8 cellular contexts compared by ENCODE assay signal in the genomic region with DNA sequence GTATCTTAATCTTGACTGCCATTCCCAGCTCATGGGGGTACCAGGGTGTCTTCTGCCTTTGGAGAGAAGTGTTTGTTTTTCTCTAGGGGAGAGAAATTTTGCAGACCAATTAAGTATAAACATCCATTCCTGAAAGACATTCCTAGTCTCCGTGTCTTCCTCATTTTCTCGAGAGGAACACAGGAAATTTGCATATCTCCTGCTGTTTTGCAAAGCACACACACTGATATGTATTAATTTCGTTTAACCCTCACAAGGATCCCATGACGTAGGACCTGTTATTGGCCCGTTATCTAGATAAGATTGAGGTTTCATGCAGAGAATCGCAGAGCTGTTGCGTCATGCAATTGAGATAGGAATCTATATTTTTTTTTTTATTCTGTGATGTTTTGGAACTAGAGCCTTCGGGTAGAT. TPM values are rescaled to one million over a fixed set of nuclear protein-coding genes. Genes with fewer than 3 reads are reported as not detected.
DNase-seq lines count a peak whose midpoint lies in the region; ATAC-seq and TF ChIP-seq lines count a peak whose summit lies in the region.

No MANE protein-coding gene starts in this region.

- no peaks in the 10 kb centered on the region for H3K9me2 ChIP-seq in PC-9 (ENCODE audit: insufficient read depth)

- H3K4me1 ChIP-seq in PC-9 (replicated peaks; ENCODE audit: insufficient read depth) (peaks cover 13% of the 10 kb centered on the region), mucosa of stomach (ENCODE audit: control insufficient read depth, insufficient read depth, low read length) (peaks cover 25% of the 10 kb centered on the region)

- peak overlapping the region; percentile 93 for H3K9ac ChIP-seq in mucosa of stomach (ENCODE audit: low read length)

- DNase-seq in activated CD4-positive, CD25-positive, alpha-beta regulatory T cell (lab: John Stamatoyannopoulos, UW), result no peak
- DNase-seq in PC-9, result no peak
- peak in 1 of 2 donors; percentile 29 for DNase-seq in central memory CD8-positive, alpha-beta T cell (ENCODE audit: low spot score in 2 of 2)
- no peak for DNase-seq in MV-4-11 (lab: John Stamatoyannopoulos, UW)

- H3K27ac Mint-ChIP-seq in central memory CD8-positive, alpha-beta T cell (ENCODE audit: low read depth), result peak overlapping the region; percentile 94

- H3F3A ChIP-seq in PC-9 (ENCODE audit: insufficient read depth, low read depth), result peaks cover 5% of the 10 kb centered on the region; the same call in 1 of the 2 replicates

- peak overlapping the region; percentile 89 for H3K4me3 Mint-ChIP-seq in central memory CD8-positive, alpha-beta T cell

- H3K27me3 ChIP-seq in PC-9 (ENCODE audit: insufficient read depth, low read depth) (no peaks in the 10 kb centered on the region), mucosa of stomach (ENCODE audit: control insufficient read depth, insufficient read depth, low read length) (no peaks in the 10 kb centered on the region)

- H3K4me3 ChIP-seq in PC-9 (peak overlapping the region; percentile 89), mucosa of stomach (ENCODE audit: low read length) (peak overlapping the region; percentile 93)

- H3K36me3 Mint-ChIP-seq in central memory CD8-positive, alpha-beta T cell (ENCODE audit: insufficient read depth), result peaks cover 53% of the 10 kb centered on the region

- H3K9me3 ChIP-seq in PC-9 (ENCODE audit: insufficient read depth, low read depth) (no peaks in the 10 kb centered on the region), mucosa of stomach (ENCODE audit: control insufficient read depth, low read length) (no peaks in the 10 kb centered on the region)

- peaks cover 23% of the 10 kb centered on the region for H3K79me2 ChIP-seq in PC-9 (ENCODE audit: low read depth)

- peak overlapping the region; percentile 97 for H2AFZ ChIP-seq in PC-9

- intact Hi-C loops in PC-9 (cut with micrococcal nuclease; ENCODE audit: unreplicated experiment), result loop anchor here (1.0 kb wide), 2 partner anchors 14 to 36 kb away; partner anchors contain the start of gene POR

- H3K27me3 Mint-ChIP-seq in central memory CD8-positive, alpha-beta T cell, result no peaks in the 10 kb centered on the region

- POLR2A ChIA-PET in PC-9 (lab: Charles Lee; ENCODE audit: unreplicated experiment), result interaction anchor here (0.7 kb wide), 1 partner anchor 37 kb away, joined by 3 read pairs; no protein-coding TSS in a partner anchor

- peaks cover 32% of the 10 kb centered on the region for H3K4me1 Mint-ChIP-seq in central memory CD8-positive, alpha-beta T cell

- no peaks in the 10 kb centered on the region for H4K20me1 ChIP-seq in PC-9 (ENCODE audit: insufficient read depth)

- TF ChIP-seq CTCF in PC-9 (conservative IDR thresholded peaks at IDR 0.05), result no peak

- no peaks in the 10 kb centered on the region for H3K9me3 Mint-ChIP-seq in central memory CD8-positive, alpha-beta T cell

- peak; percentile 42 to 48 for ATAC-seq in activated CD4-positive, CD25-positive, alpha-beta regulatory T cell treated with anti-CD3 and anti-CD28 coated beads, Interleukin-2, amount 50 U/mL, for 24 hours
- ATAC-seq in central memory CD8-positive, alpha-beta T cell (replicated peaks; ENCODE audit: extremely low read depth, poor library complexity, severe bottlenecking), result peak; percentile 41
- ATAC-seq in HG02840 (IDR thresholded peaks at IDR 0.05; ENCODE audit: low FRiP score, unreplicated experiment), result no peak
- no peak for ATAC-seq in GM18907 (IDR thresholded peaks at IDR 0.05; ENCODE audit: unreplicated experiment)

- H3K4me2 ChIP-seq in PC-9, result peak overlapping the region; percentile 83

- TSS peak; percentile 57 for BruUV-seq in PC-9 (replicated peaks; lab: Mats Ljungman, UMichigan)

- CTCF ChIA-PET in PC-9 (lab: Charles Lee), result no interaction called here

- peaks cover 13% of the 10 kb centered on the region for H3K36me3 ChIP-seq in PC-9 (ENCODE audit: low read depth)
- peaks cover 5% of the 10 kb centered on the region for H3K36me3 ChIP-seq in mucosa of stomach (ENCODE audit: control insufficient read depth, insufficient read depth, low read length)

- no peak overlapping the region for H3K27ac ChIP-seq in PC-9

RNA-seq across cellular contexts. Expression of gene RHBDD2, which starts 0.9 kb away (rescaled TPM):
- total RNA-seq in PC-9 (2021), result 71.7 and 75.6 TPM in 2 replicates

RNA-seq across cellular contexts. Expression of gene POR, which starts 35.2 kb away (rescaled TPM):
- 151 and 205 TPM in 2 replicates for total RNA-seq in PC-9 (2021)

Comparison
In these comparisons a context has a peak if more than half of its experiments do, and no peak if none do; other contexts are left out.
1. ATAC-seq: peak in activated CD4-positive, CD25-positive, alpha-beta regulatory T cell treated with anti-CD3 and anti-CD28 coated beads, Interleukin-2, amount 50 U/mL, for 24 hours (2 of 2) and central memory CD8-positive, alpha-beta T cell (single experiment); none in HG02840 (single experiment) and GM18907 (single experiment).